In the genomic region with DNA sequence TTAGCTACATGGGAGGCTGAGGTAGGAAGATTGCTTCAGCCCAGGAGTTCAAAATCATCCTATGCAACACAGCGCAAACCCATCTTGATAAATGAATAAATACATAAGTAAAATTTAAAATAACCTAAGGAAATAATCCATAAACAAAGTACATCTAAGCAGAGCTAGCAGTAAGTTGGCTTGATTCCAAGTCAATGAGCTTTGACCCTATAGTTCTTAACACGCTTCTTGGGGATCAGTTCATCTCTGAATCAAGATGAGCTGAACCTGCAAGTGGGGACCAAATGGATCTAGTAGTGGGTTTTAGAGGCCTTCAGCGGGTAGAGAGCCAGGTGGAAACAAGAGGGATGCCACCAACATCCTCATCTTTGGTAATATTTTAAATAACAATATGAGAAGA, we compare ENCODE assay signal across 28 cellular contexts.
"Had no signal": no experiment of that assay in that cellular context is flagged by ENCODE, and none has a peak within 500 bp of the region (broad histone marks: within the 10 kb centered on the region; RNA-seq: fewer than 3 reads in every experiment).

No MANE protein-coding gene starts in this region.

- H3K36me3 ChIP-seq: stomach, suprapubic skin, thoracic aorta, thyroid gland, tibial artery, tibial nerve, transverse colon, upper lobe of left lung, upper lobe of right lung, uterus, vagina had no signal

- H3K4me1 ChIP-seq: uterus had no signal

- H3K9me3 Mint-ChIP-seq: stimulated activated effector memory CD8-positive, alpha-beta T cell treated with anti-CD3 and anti-CD28 coated beads, Interleukin-12 subunit alpha, Interleukin-12 subunit beta, amount 100 ng/mL, for 72 hours; stimulated activated memory B cell treated with anti-CD40 and anti-IgM and Interleukin-4, amounts not matched to agents 10 μg/mL and 1 μg/mL and 100 μg/mL, for 72 hours; stimulated activated naive B cell treated with anti-CD40 and anti-IgM and Interleukin-4, amounts not matched to agents 10 μg/mL and 1 μg/mL and 100 μg/mL, for 72 hours; stimulated activated naive CD8-positive, alpha-beta T cell treated with anti-CD3 and anti-CD28 coated beads, Interleukin-15, Interleukin-2, amounts not matched to agents 100 ng/mL and 50 ng/mL, for 24 hours; type B pancreatic cell had no signal

- FAIRE-seq: urothelium cell line had no signal

- ATAC-seq: stimulated activated effector memory CD8-positive, alpha-beta T cell treated with anti-CD3 and anti-CD28 coated beads, Interleukin-12 subunit alpha, Interleukin-12 subunit beta, amount 100 ng/mL, for 72 hours; stimulated activated memory B cell treated with anti-CD40 and anti-IgM and Interleukin-4, amounts not matched to agents 10 μg/mL and 1 μg/mL and 100 μg/mL, for 72 hours; stimulated activated naive B cell treated with anti-CD40 and anti-IgM and Interleukin-4, amounts not matched to agents 10 μg/mL and 1 μg/mL and 100 μg/mL, for 72 hours; stimulated activated naive CD8-positive, alpha-beta T cell treated with anti-CD3 and anti-CD28 coated beads, Interleukin-15, Interleukin-2, amounts not matched to agents 100 U/mL and 50 U/mL, for 24 hours; upper lobe of right lung had no signal

- H3K27ac ChIP-seq: stomach, suprapubic skin, testis, thoracic aorta, thyroid gland, tibial artery, tibial nerve, transverse colon, upper lobe of left lung, upper lobe of right lung, uterus, vagina had no signal

- H3K9me3 ChIP-seq: stomach, suprapubic skin, testis, thoracic aorta, thyroid gland, tibial artery, tibial nerve, transverse colon, upper lobe of left lung, upper lobe of right lung, uterus, vagina had no signal

- H3K27ac Mint-ChIP-seq: stimulated activated effector memory CD8-positive, alpha-beta T cell treated with anti-CD3 and anti-CD28 coated beads, Interleukin-12 subunit alpha, Interleukin-12 subunit beta, amount 100 ng/mL, for 72 hours; stimulated activated memory B cell treated with anti-CD40 and anti-IgM and Interleukin-4, amounts not matched to agents 10 μg/mL and 1 μg/mL and 100 μg/mL, for 72 hours; stimulated activated naive B cell treated with anti-CD40 and anti-IgM and Interleukin-4, amounts not matched to agents 10 μg/mL and 1 μg/mL and 100 μg/mL, for 72 hours; stimulated activated naive CD8-positive, alpha-beta T cell treated with anti-CD3 and anti-CD28 coated beads, Interleukin-15, Interleukin-2, amounts not matched to agents 100 ng/mL and 50 ng/mL, for 24 hours; type B pancreatic cell had no signal

- DNase-seq: stimulated activated CD4-positive, alpha-beta T cell treated with anti-CD3 and anti-CD28 coated beads, Interleukin-2, amount 100 ng/mL, for 48 hours; stimulated activated CD4-positive, alpha-beta T cell treated with anti-CD3 and anti-CD28 coated beads, Interleukin-4, amount 100 ng/mL, for 1 hour; stimulated activated CD4-positive, alpha-beta T cell treated with anti-CD3 and anti-CD28 coated beads, Interleukin-4, amount 100 ng/mL, for 24 hours; stimulated activated CD4-positive, alpha-beta T cell treated with anti-CD3 and anti-CD28 coated beads, Interleukin-4, amount 100 ng/mL, for 4 hours; stimulated activated CD8-positive, alpha-beta memory T cell treated with anti-CD3 and anti-CD28 coated beads, Interleukin-4, amount 100 ng/mL, for 48 hours; stimulated activated naive B cell treated with anti-CD40 and anti-IgM and Interleukin-4, amounts not matched to agents 10 μg/mL and 1 μg/mL and 100 μg/mL, for 72 hours; stimulated activated naive CD4-positive, alpha-beta T cell; stimulated activated naive CD4-positive, alpha-beta T cell treated with Interleukin-2 at 50 U/mL for 16 hours; stimulated activated naive CD8-positive, alpha-beta T cell treated with anti-CD3 and anti-CD28 coated beads, Interleukin-15, Interleukin-2, amounts not matched to agents 100 U/mL and 50 U/mL, for 24 hours; stomach; substantia nigra; testis; thyroid gland; tibial artery; transverse colon; trophoblast cell; upper lobe of left lung; upper lobe of right lung; uterus had no signal

- H3K4me3 ChIP-seq: stomach, suprapubic skin, testis, thoracic aorta, thyroid gland, tibial artery, tibial nerve, transverse colon, upper lobe of left lung, upper lobe of right lung, uterus, vagina had no signal

- H3K36me3 Mint-ChIP-seq: stimulated activated effector memory CD8-positive, alpha-beta T cell treated with anti-CD3 and anti-CD28 coated beads, Interleukin-12 subunit alpha, Interleukin-12 subunit beta, amount 100 ng/mL, for 72 hours; stimulated activated memory B cell treated with anti-CD40 and anti-IgM and Interleukin-4, amounts not matched to agents 10 μg/mL and 1 μg/mL and 100 μg/mL, for 72 hours; stimulated activated naive B cell treated with anti-CD40 and anti-IgM and Interleukin-4, amounts not matched to agents 10 μg/mL and 1 μg/mL and 100 μg/mL, for 72 hours; type B pancreatic cell had no signal

- H3K4me3 Mint-ChIP-seq: stimulated activated effector memory CD8-positive, alpha-beta T cell treated with anti-CD3 and anti-CD28 coated beads, Interleukin-12 subunit alpha, Interleukin-12 subunit beta, amount 100 ng/mL, for 72 hours; stimulated activated memory B cell treated with anti-CD40 and anti-IgM and Interleukin-4, amounts not matched to agents 10 μg/mL and 1 μg/mL and 100 μg/mL, for 72 hours; stimulated activated naive B cell treated with anti-CD40 and anti-IgM and Interleukin-4, amounts not matched to agents 10 μg/mL and 1 μg/mL and 100 μg/mL, for 72 hours; stimulated activated naive CD8-positive, alpha-beta T cell treated with anti-CD3 and anti-CD28 coated beads, Interleukin-15, Interleukin-2, amounts not matched to agents 100 ng/mL and 50 ng/mL, for 24 hours; type B pancreatic cell had no signal

- H3K27me3 ChIP-seq: stomach, suprapubic skin, testis, thyroid gland, tibial artery, tibial nerve, transverse colon, upper lobe of left lung, upper lobe of right lung, uterus, vagina had no signal

- H3K27me3 Mint-ChIP-seq: type B pancreatic cell had no signal
